ENCODE assay signal across 15 cellular contexts in genomic region chr16:8807189-8807588, GRCh38. TPM values are rescaled to one million over a fixed set of nuclear protein-coding genes. Genes with fewer than 3 reads are reported as not detected.
DNase-seq lines count a peak whose midpoint lies in the region; ATAC-seq and TF ChIP-seq lines count a peak whose summit lies in the region.
"Had no signal": no experiment of that assay in that cellular context is flagged by ENCODE, and none has a peak within 500 bp of the region (broad histone marks: within the 10 kb centered on the region; RNA-seq: fewer than 3 reads in every experiment).

No MANE protein-coding gene starts in this region.

- no peaks in the 10 kb centered on the region for H3F3A ChIP-seq in neural progenitor cell (ENCODE audit: low read depth)

- no peaks in the 10 kb centered on the region for H3K4me1 ChIP-seq in neural progenitor cell

- H3K4me3 ChIP-seq in neural progenitor cell: no peak overlapping the region
- H3K4me3 ChIP-seq: GM23248 had no signal

- no peaks in the 10 kb centered on the region for H3K36me3 ChIP-seq in neural progenitor cell

- H3K79me2 ChIP-seq in neural progenitor cell (ENCODE audit: low read depth): no peaks in the 10 kb centered on the region

- no peaks in the 10 kb centered on the region for H4K20me1 ChIP-seq in neural progenitor cell (ENCODE audit: low read depth)

- H3K27me3 ChIP-seq in neural progenitor cell: no peaks in the 10 kb centered on the region

- intact Hi-C loops in activated T-helper 2 cell treated with anti-CD3 and anti-CD28 coated beads, Interferon-gamma antibody, Interleukin-2, Interleukin-4, amounts not matched to agents 10 μg/mL and 5 μg/mL and 100 μg/mL, durations not matched to agents 14 hours and 24 hours and 36 hours (cut with micrococcal nuclease): no loop called here

- no peak overlapping the region for H3K4me3 Mint-ChIP-seq in activated T-helper 2 cell treated with anti-CD3 and anti-CD28 coated beads, Interferon-gamma antibody, Interleukin-2, Interleukin-4, amounts not matched to agents 10 μg/mL and 5 μg/mL and 100 μg/mL, durations not matched to agents 14 hours and 24 hours and 36 hours (ENCODE audit: low read depth)
- H3K4me3 Mint-ChIP-seq in brain (peak overlapping the region in 2 of 5 experiments; percentile 25 to 37), neural progenitor cell (no peak overlapping the region)
- H3K4me3 Mint-ChIP-seq: CD4-positive, alpha-beta memory T cell had no signal

- no peak for TF ChIP-seq CTCF in brain (conservative IDR thresholded peaks at IDR 0.05)
- TF ChIP-seq CTCF in neural progenitor cell (IDR thresholded peaks at IDR 0.05): no peak

- H3K9ac ChIP-seq in neural progenitor cell: no peak overlapping the region
- H3K9ac ChIP-seq: GM23248 had no signal

- DNase-seq in activated T-helper 2 cell treated with anti-CD3 and anti-CD28 coated beads, Interferon-gamma antibody, Interleukin-2, Interleukin-4, amounts not matched to agents 10 μg/mL and 5 μg/mL and 100 μg/mL, durations not matched to agents 14 hours and 24 hours and 36 hours (ENCODE audit: low spot score): no peak
- DNase-seq in neural progenitor cell (ENCODE audit: low spot score) (no peak), GM19238 (ENCODE audit: insufficient read length, low spot score) (no peak)
- no peak for DNase-seq in activated naive CD4-positive, alpha-beta T cell treated with anti-CD3 and anti-CD28 coated beads, Interleukin-2, amount 50 U/mL, for 72 hours (ENCODE audit: low spot score in 2 of 2)
- DNase-seq: Calu3; CD4-positive, alpha-beta memory T cell; COR-L47; DMS53; DMS79 treated with DMSO at 0.1 percent for 48 hours; GF-D8; GM23248; H7; HCEC 1CT had no signal

- no peaks in the 10 kb centered on the region for H3K9me3 ChIP-seq in neural progenitor cell (ENCODE audit: low read depth)

- no peaks in the 10 kb centered on the region for H3K27me3 Mint-ChIP-seq in activated T-helper 2 cell treated with anti-CD3 and anti-CD28 coated beads, Interferon-gamma antibody, Interleukin-2, Interleukin-4, amounts not matched to agents 10 μg/mL and 5 μg/mL and 100 μg/mL, durations not matched to agents 14 hours and 24 hours and 36 hours (ENCODE audit: low read depth)
- H3K27me3 Mint-ChIP-seq in brain (no peaks in the 10 kb centered on the region), neural progenitor cell (ENCODE audit: insufficient read depth, low read depth) (no peaks in the 10 kb centered on the region)
- H3K27me3 Mint-ChIP-seq: CD4-positive, alpha-beta memory T cell had no signal

- H3K4me2 ChIP-seq in neural progenitor cell: no peak overlapping the region

- no peaks in the 10 kb centered on the region for H3K9me3 Mint-ChIP-seq in activated T-helper 2 cell treated with anti-CD3 and anti-CD28 coated beads, Interferon-gamma antibody, Interleukin-2, Interleukin-4, amounts not matched to agents 10 μg/mL and 5 μg/mL and 100 μg/mL, durations not matched to agents 14 hours and 24 hours and 36 hours
- H3K9me3 Mint-ChIP-seq in brain: no peaks in the 10 kb centered on the region
- no peaks in the 10 kb centered on the region for H3K9me3 Mint-ChIP-seq in neural progenitor cell
- H3K9me3 Mint-ChIP-seq in activated naive CD4-positive, alpha-beta T cell treated with anti-CD3 and anti-CD28 coated beads, Interleukin-2, amount 50 U/mL, for 72 hours: no peaks in the 10 kb centered on the region
- H3K9me3 Mint-ChIP-seq: CD4-positive, alpha-beta memory T cell had no signal

- H3K27ac ChIP-seq in neural progenitor cell: no peak overlapping the region
- H3K27ac ChIP-seq: GM23248 had no signal

- H3K36me3 Mint-ChIP-seq in activated T-helper 2 cell treated with anti-CD3 and anti-CD28 coated beads, Interferon-gamma antibody, Interleukin-2, Interleukin-4, amounts not matched to agents 10 μg/mL and 5 μg/mL and 100 μg/mL, durations not matched to agents 14 hours and 24 hours and 36 hours (ENCODE audit: low read depth): peaks cover 76% of the 10 kb centered on the region
- H3K36me3 Mint-ChIP-seq in brain: peaks cover 72% of the 10 kb centered on the region
- peaks cover 22% of the 10 kb centered on the region for H3K36me3 Mint-ChIP-seq in neural progenitor cell
- peaks cover 22 to 38% of the 10 kb centered on the region in 2 donors for H3K36me3 Mint-ChIP-seq in activated naive CD4-positive, alpha-beta T cell treated with anti-CD3 and anti-CD28 coated beads, Interleukin-2, amount 50 U/mL, for 72 hours

- no peak overlapping the region for H2AFZ ChIP-seq in neural progenitor cell (replicated peaks)
- H2AFZ ChIP-seq: GM23248 had no signal

- H3K27ac Mint-ChIP-seq in activated T-helper 2 cell treated with anti-CD3 and anti-CD28 coated beads, Interferon-gamma antibody, Interleukin-2, Interleukin-4, amounts not matched to agents 10 μg/mL and 5 μg/mL and 100 μg/mL, durations not matched to agents 14 hours and 24 hours and 36 hours: peak overlapping the region; percentile 8
- H3K27ac Mint-ChIP-seq in brain (peak overlapping the region in 3 of 5 experiments; percentile 90 to 94 (median 90)), neural progenitor cell (peak overlapping the region; percentile 33)
- H3K27ac Mint-ChIP-seq in activated naive CD4-positive, alpha-beta T cell treated with anti-CD3 and anti-CD28 coated beads, Interleukin-2, amount 50 U/mL, for 72 hours: no peak overlapping the region

- ATAC-seq in HG03521 (IDR thresholded peaks at IDR 0.05; ENCODE audit: unreplicated experiment): no peak
- no peak for ATAC-seq in activated naive CD4-positive, alpha-beta T cell treated with anti-CD3 and anti-CD28 coated beads, Interleukin-2, amount 50 U/mL, for 72 hours

- H3K4me1 Mint-ChIP-seq in activated T-helper 2 cell treated with anti-CD3 and anti-CD28 coated beads, Interferon-gamma antibody, Interleukin-2, Interleukin-4, amounts not matched to agents 10 μg/mL and 5 μg/mL and 100 μg/mL, durations not matched to agents 14 hours and 24 hours and 36 hours (ENCODE audit: low read depth): peaks cover 2% of the 10 kb centered on the region
- H3K4me1 Mint-ChIP-seq in brain (peaks cover 17% of the 10 kb centered on the region), neural progenitor cell (no peaks in the 10 kb centered on the region)

RNA-seq across cellular contexts. Expression of gene PMM2, which starts 9.6 kb away (rescaled TPM):
- 62.5 and 67.6 TPM in 2 replicates for total RNA-seq in activated T-helper 2 cell treated with anti-CD3 and anti-CD28 coated beads, Interferon-gamma antibody, Interleukin-2, Interleukin-4, amounts not matched to agents 10 μg/mL and 5 μg/mL and 100 μg/mL, durations not matched to agents 14 hours and 24 hours and 36 hours
- 4.8 TPM for polyA plus RNA-seq in brain (ENCODE audit: insufficient read depth, low read depth, low replicate concordance)
- total RNA-seq in neural progenitor cell (ENCODE audit: low replicate concordance): 12.5 and 22.2 TPM in 2 replicates
- total RNA-seq in activated naive CD4-positive, alpha-beta T cell treated with anti-CD3 and anti-CD28 coated beads, Interleukin-2, amount 50 U/mL, for 72 hours: 10 to 100 TPM; 24.2 to 46.2 TPM

RNA-seq across cellular contexts. Expression of gene TMEM186, which starts 9.8 kb away (rescaled TPM):
- 15.6 and 15.9 TPM in 2 replicates for total RNA-seq in activated T-helper 2 cell treated with anti-CD3 and anti-CD28 coated beads, Interferon-gamma antibody, Interleukin-2, Interleukin-4, amounts not matched to agents 10 μg/mL and 5 μg/mL and 100 μg/mL, durations not matched to agents 14 hours and 24 hours and 36 hours
- 12.4 TPM for polyA plus RNA-seq in brain (ENCODE audit: insufficient read depth, low read depth, low replicate concordance)
- 6.4 and 9.9 TPM in 2 replicates for total RNA-seq in neural progenitor cell (ENCODE audit: low replicate concordance)
- total RNA-seq in activated naive CD4-positive, alpha-beta T cell treated with anti-CD3 and anti-CD28 coated beads, Interleukin-2, amount 50 U/mL, for 72 hours: 10 to 100 TPM; 15.1 to 19.8 TPM

Comparison
In these comparisons a context has a peak if more than half of its experiments do, and no peak if none do; other contexts are left out.
1. H3K27ac Mint-ChIP-seq: peak in activated T-helper 2 cell treated with anti-CD3 and anti-CD28 coated beads, Interferon-gamma antibody, Interleukin-2, Interleukin-4, amounts not matched to agents 10 μg/mL and 5 μg/mL and 100 μg/mL, durations not matched to agents 14 hours and 24 hours and 36 hours (single experiment), brain (3 of 5) and neural progenitor cell (single experiment); none in activated naive CD4-positive, alpha-beta T cell treated with anti-CD3 and anti-CD28 coated beads, Interleukin-2, amount 50 U/mL, for 72 hours (0 of 2).